15 cellular contexts compared by ENCODE assay signal in the genomic region with DNA sequence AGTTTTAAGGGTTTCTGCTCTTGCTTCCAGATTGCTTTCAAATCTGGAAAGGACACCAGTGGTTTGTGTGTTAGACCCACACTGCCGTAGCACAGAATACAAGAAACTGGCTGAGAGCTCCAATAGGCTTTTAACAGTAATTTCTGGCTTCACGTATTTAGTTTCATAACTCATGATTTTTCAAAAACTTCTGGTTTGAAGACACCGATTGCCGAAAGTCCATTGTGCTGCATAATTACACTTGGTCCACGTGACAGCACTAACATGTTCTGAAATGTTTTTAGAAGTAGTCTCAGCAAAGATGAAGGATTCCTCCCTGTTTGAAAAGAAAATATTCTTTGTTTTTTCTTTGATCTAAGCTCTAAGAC. TPM values are rescaled to one million over a fixed set of nuclear protein-coding genes. Genes with fewer than 3 reads are reported as not detected.
A peak's percentile ranks its signal among the peaks of the same experiment; 100 is the strongest.
DNase-seq lines count a peak whose midpoint lies in the region; ATAC-seq and TF ChIP-seq lines count a peak whose summit lies in the region.
"Had no signal": no experiment of that assay in that cellular context is flagged by ENCODE, and none has a peak within 500 bp of the region (broad histone marks: within the 10 kb centered on the region; RNA-seq: fewer than 3 reads in every experiment).

No MANE protein-coding gene starts in this region.

- no peaks in the 10 kb centered on the region for H3K36me3 Mint-ChIP-seq in effector memory CD8-positive, alpha-beta T cell (ENCODE audit: insufficient read depth)
- H3K36me3 Mint-ChIP-seq: activated CD4-positive, alpha-beta memory T cell treated with anti-CD3 and anti-CD28 coated beads for 36 hours had no signal

- H3K36me3 ChIP-seq in PC-3 (ENCODE audit: low read depth, low read length) (peaks cover 18% of the 10 kb centered on the region; the same call in 1 of the 2 replicates), lower lobe of right lung (no peaks in the 10 kb centered on the region), subcutaneous abdominal adipose tissue (ENCODE audit: control insufficient read depth in 5 of 5, insufficient read depth in 5 of 5, low read length in 5 of 5) (no peaks in the 10 kb centered on the region)

- no peak overlapping the region for H3K27ac Mint-ChIP-seq in effector memory CD8-positive, alpha-beta T cell
- H3K27ac Mint-ChIP-seq: activated CD4-positive, alpha-beta memory T cell treated with anti-CD3 and anti-CD28 coated beads for 36 hours; progenitor cell of endocrine pancreas had no signal

- H3K27me3 ChIP-seq in PC-3 (ENCODE audit: low read length): no peaks in the 10 kb centered on the region
- H3K27me3 ChIP-seq in lower lobe of right lung (ENCODE audit: low read depth): peaks cover 8% of the 10 kb centered on the region
- peaks cover 0 to under 1% (median 0%) of the 10 kb centered on the region in 5 donors for H3K27me3 ChIP-seq in subcutaneous abdominal adipose tissue (ENCODE audit: control insufficient read depth in 5 of 5, insufficient read depth in 4 of 5, low read length in 5 of 5)
- H3K27me3 ChIP-seq: BE2C had no signal

- ATAC-seq in PC-3 (no peak), lower lobe of right lung (no peak), HG03039 (IDR thresholded peaks at IDR 0.05; ENCODE audit: unreplicated experiment) (no peak)
- no peak for ATAC-seq in effector memory CD8-positive, alpha-beta T cell (replicated peaks)

- intact Hi-C loops in PC-3 (cut with micrococcal nuclease): no loop called here
- intact Hi-C loops in lower lobe of right lung (cut with DNase I): no loop called here

- no peaks in the 10 kb centered on the region for H3K4me1 Mint-ChIP-seq in effector memory CD8-positive, alpha-beta T cell (ENCODE audit: low read depth in 2 of 2)

- H3K9me3 Mint-ChIP-seq in effector memory CD8-positive, alpha-beta T cell: no peaks in the 10 kb centered on the region
- H3K9me3 Mint-ChIP-seq: activated CD4-positive, alpha-beta memory T cell treated with anti-CD3 and anti-CD28 coated beads for 36 hours had no signal

- POLR2A ChIA-PET in PC-3 (lab: Charles Lee; ENCODE audit: unreplicated experiment): interaction anchor here (0.7 kb wide), 1 partner anchor 110 kb away, joined by 3 read pairs; no protein-coding TSS in a partner anchor

- peak overlapping the region; percentile 84 for H3K4me2 ChIP-seq in PC-3 (ENCODE audit: low read length)

- H3K4me3 ChIP-seq in PC-3 (ENCODE audit: low read length): peak overlapping the region; percentile 90; the same call in 1 of the 2 replicates
- peak overlapping the region; percentile 90 for H3K4me3 ChIP-seq in coronary artery
- peak overlapping the region; percentile 14 for H3K4me3 ChIP-seq in lower lobe of right lung
- H3K4me3 ChIP-seq in subcutaneous abdominal adipose tissue (ENCODE audit: low read depth in 1 of 5, low read length in 5 of 5): peak overlapping the region; percentile 27 to 87 (median 75)

- H2AFZ ChIP-seq in PC-3 (ENCODE audit: low read length): no peak overlapping the region

- H4K20me1 ChIP-seq in PC-3 (ENCODE audit: low read length): peaks cover 32% of the 10 kb centered on the region

- H3K4me3 Mint-ChIP-seq in effector memory CD8-positive, alpha-beta T cell: no peak overlapping the region
- H3K4me3 Mint-ChIP-seq: activated CD4-positive, alpha-beta memory T cell treated with anti-CD3 and anti-CD28 coated beads for 36 hours had no signal

- CTCF ChIA-PET in PC-3 (lab: Charles Lee): no interaction called here

- BruUV-seq in PC-3 (replicated peaks; lab: Mats Ljungman, UMichigan): no TSS peak

- DNase-seq in PC-3: no peak
- no peak for DNase-seq in coronary artery (ENCODE audit: low spot score)
- DNase-seq in lower lobe of right lung: no peak
- no peak for DNase-seq in effector memory CD8-positive, alpha-beta T cell
- no peak for DNase-seq in activated effector memory CD4-positive, alpha-beta T cell treated with Interleukin-2 at 50 U/mL for 16 hours
- DNase-seq in NCI-H1694 (lab: John Stamatoyannopoulos, UW): no peak
- DNase-seq: activated CD4-positive, alpha-beta memory T cell treated with anti-CD3 and anti-CD28 coated beads for 36 hours; BE2C; dermis blood vessel endothelial cell; DMS 273 treated with DMSO at 0.1 percent for 48 hours; NCI-H446 treated with DMSO at 0.1 percent for 48 hours; stimulated activated CD4-positive, alpha-beta T cell treated with anti-CD3 and anti-CD28 coated beads, Interleukin-1b, Interleukin-23, amount 100 ng/mL, for 48 hours had no signal

- H3K9ac ChIP-seq in PC-3 (ENCODE audit: low read length) (no peak overlapping the region), subcutaneous abdominal adipose tissue (ENCODE audit: low read length in 5 of 5) (peak overlapping the region in 3 of 5 donors; percentile 11 to 90 (median 71))

- H3K27ac ChIP-seq in PC-3 (ENCODE audit: low read length) (no peak overlapping the region), coronary artery (peak overlapping the region; percentile 94 to 95), lower lobe of right lung (peak overlapping the region; percentile 49), subcutaneous abdominal adipose tissue (ENCODE audit: low read depth, low read length) (peak overlapping the region; percentile 81)

- H3F3A ChIP-seq in PC-3 (ENCODE audit: low read length, unreplicated experiment): no peaks in the 10 kb centered on the region

- no peak for TF ChIP-seq CTCF in PC-3 (conservative IDR thresholded peaks at IDR 0.05; ENCODE audit: low read depth, low read length)
- no peak for TF ChIP-seq CTCF in coronary artery (IDR thresholded peaks at IDR 0.05)
- TF ChIP-seq CTCF in lower lobe of right lung (IDR thresholded peaks at IDR 0.05): no peak

- no peaks in the 10 kb centered on the region for H3K9me3 ChIP-seq in PC-3 (ENCODE audit: low read length)
- no peaks in the 10 kb centered on the region for H3K9me3 ChIP-seq in lower lobe of right lung
- H3K9me3 ChIP-seq in subcutaneous abdominal adipose tissue (ENCODE audit: control insufficient read depth in 5 of 5, low read length in 5 of 5): no peaks in the 10 kb centered on the region
- H3K9me3 ChIP-seq: BE2C had no signal

- peaks cover 94% of the 10 kb centered on the region for H3K79me2 ChIP-seq in PC-3 (ENCODE audit: low read length)

- H3K27me3 Mint-ChIP-seq in effector memory CD8-positive, alpha-beta T cell: peaks cover 38 to 74% of the 10 kb centered on the region in 2 donors

- no peaks in the 10 kb centered on the region for H3K9me2 ChIP-seq in PC-3 (replicated peaks; ENCODE audit: low read length)

- H3K4me1 ChIP-seq in PC-3 (ENCODE audit: insufficient read depth, low read length) (peaks cover 47% of the 10 kb centered on the region), lower lobe of right lung (peaks cover 42% of the 10 kb centered on the region), subcutaneous abdominal adipose tissue (ENCODE audit: control insufficient read depth in 5 of 5, insufficient read depth in 5 of 5, low read length in 5 of 5) (peaks cover 2 to 85% (median 76%) of the 10 kb centered on the region in 5 donors)

RNA-seq across cellular contexts. Expression of a gene that starts 3.8 kb away (rescaled TPM):
- total RNA-seq in PC-3 (2014; rRNA removed) (50.0 and 64.6 TPM in 2 replicates), lower lobe of right lung (62.7 TPM)
- total RNA-seq: activated CD4-positive, alpha-beta memory T cell treated with anti-CD3 and anti-CD28 coated beads for 36 hours had no signal

Comparison
In these comparisons a context has a peak if more than half of its experiments do, and no peak if none do; other contexts are left out.
1. H3K4me3 ChIP-seq: peak in every context shown above with its lines; median percentile 90 in PC-3; 90 in coronary artery; 75 in subcutaneous abdominal adipose tissue; 14 in lower lobe of right lung.